In genomic region chr5:107553063-107553676, GRCh38 we compare ENCODE assay signal across 17 cellular contexts.
A peak's percentile ranks its signal among the peaks of the same experiment; 100 is the strongest.
DNase-seq lines count a peak whose midpoint lies in the region; ATAC-seq and TF ChIP-seq lines count a peak whose summit lies in the region.
"Had no signal": no experiment of that assay in that cellular context is flagged by ENCODE, and none has a peak within 500 bp of the region (broad histone marks: within the 10 kb centered on the region; RNA-seq: fewer than 3 reads in every experiment).

No MANE protein-coding gene starts in this region.

- H3K36me3 ChIP-seq in HAP-1 (replicated peaks) (no peaks in the 10 kb centered on the region), Panc1 (ENCODE audit: control insufficient read depth, insufficient read depth, low read length) (no peaks in the 10 kb centered on the region), transverse colon (no peaks in the 10 kb centered on the region)
- no peaks in the 10 kb centered on the region for H3K36me3 ChIP-seq in effector memory CD4-positive, alpha-beta T cell (ENCODE audit: control insufficient read depth, insufficient read depth, low read length)
- H3K36me3 ChIP-seq in CD8-positive, alpha-beta T cell (ENCODE audit: insufficient read depth, low read length): no peaks in the 10 kb centered on the region
- H3K36me3 ChIP-seq: stomach had no signal

- H3K27ac Mint-ChIP-seq in glutamatergic neuron (ENCODE audit: unreplicated experiment): peak overlapping the region; percentile 10
- no peak overlapping the region for H3K27ac Mint-ChIP-seq in CD8-positive, alpha-beta T cell
- H3K27ac Mint-ChIP-seq: activated CD4-positive, alpha-beta memory T cell treated with anti-CD3 and anti-CD28 coated beads for 36 hours; CD4-positive, alpha-beta memory T cell; T-helper 1 cell treated with Interleukin-12 subunit alpha and Interleukin-12 subunit beta and Interleukin-4 antibody, amounts not matched to agents 30 μg/mL and 1 μg/mL, for 36 hours had no signal

- H3K9me3 Mint-ChIP-seq in glutamatergic neuron (ENCODE audit: unreplicated experiment): peaks cover 6% of the 10 kb centered on the region
- H3K9me3 Mint-ChIP-seq in CD8-positive, alpha-beta T cell: no peaks in the 10 kb centered on the region
- H3K9me3 Mint-ChIP-seq: activated CD4-positive, alpha-beta memory T cell treated with anti-CD3 and anti-CD28 coated beads for 36 hours; CD4-positive, alpha-beta memory T cell; T-helper 1 cell treated with Interleukin-12 subunit alpha and Interleukin-12 subunit beta and Interleukin-4 antibody, amounts not matched to agents 30 μg/mL and 1 μg/mL, for 36 hours had no signal

- WGBS in transverse colon (ENCODE audit: low coverage in 1 of 2), 2 donors: 66 to 69% methylated on average over 5 to 8 of the region's 8 CpGs

- no peak for TF ChIP-seq POLR2A in transverse colon (IDR thresholded peaks at IDR 0.05)

- no TSS peak for BruUV-seq in Panc1 (replicated peaks; lab: Mats Ljungman, UMichigan)

- H3K27me3 ChIP-seq in HAP-1 (ENCODE audit: low read depth) (no peaks in the 10 kb centered on the region), Panc1 (ENCODE audit: control insufficient read depth, insufficient read depth, low read length) (no peaks in the 10 kb centered on the region), transverse colon (no peaks in the 10 kb centered on the region)
- no peaks in the 10 kb centered on the region for H3K27me3 ChIP-seq in effector memory CD4-positive, alpha-beta T cell (replicated peaks; ENCODE audit: control insufficient read depth, insufficient read depth, low read length, poor library complexity, severe bottlenecking)
- H3K27me3 ChIP-seq in CD8-positive, alpha-beta T cell (ENCODE audit: insufficient read depth, low read length): no peaks in the 10 kb centered on the region
- H3K27me3 ChIP-seq: stomach had no signal

- peak; percentile 49 for DNase-seq in AG10803 (ENCODE audit: low read depth)
- peak; percentile 87 for DNase-seq in HAP-1 (ENCODE audit: low spot score in 2 of 2)
- DNase-seq in Panc1 (ENCODE audit: low read depth, low spot score): no peak
- DNase-seq in glutamatergic neuron: peak; percentile 73
- no peak for DNase-seq in effector memory CD4-positive, alpha-beta T cell
- DNase-seq in transverse colon: no peak
- DNase-seq in activated naive CD4-positive, alpha-beta T cell (lab: John Stamatoyannopoulos, UW): no peak
- DNase-seq in CD8-positive, alpha-beta T cell: no peak
- DNase-seq: activated CD4-positive, alpha-beta memory T cell treated with anti-CD3 and anti-CD28 coated beads for 36 hours; activated gamma-delta T cell treated with Interleukin-2 at 50 U/mL for 16 hours; CD4-positive, alpha-beta memory T cell; central memory CD4-positive, alpha-beta T cell; erythroblast; NCI-H1105; PC-9; stomach had no signal

- H3K27ac ChIP-seq in Panc1 (ENCODE audit: low read length) (peak overlapping the region; percentile 56), transverse colon (no peak overlapping the region)
- no peak overlapping the region for H3K27ac ChIP-seq in effector memory CD4-positive, alpha-beta T cell (ENCODE audit: insufficient read depth, low read length, poor library complexity, severe bottlenecking)
- no peak overlapping the region for H3K27ac ChIP-seq in CD8-positive, alpha-beta T cell (ENCODE audit: low read depth, low read length)
- H3K27ac ChIP-seq: PC-9, stomach had no signal

- H3K27me3 Mint-ChIP-seq in glutamatergic neuron (ENCODE audit: unreplicated experiment): no peaks in the 10 kb centered on the region
- peaks cover 4% of the 10 kb centered on the region for H3K27me3 Mint-ChIP-seq in CD8-positive, alpha-beta T cell (ENCODE audit: low read depth)
- H3K27me3 Mint-ChIP-seq: CD4-positive, alpha-beta memory T cell had no signal

- H3K4me1 ChIP-seq in HAP-1 (peaks cover 27% of the 10 kb centered on the region), Panc1 (ENCODE audit: control insufficient read depth, insufficient read depth, low read length) (peaks cover 51% of the 10 kb centered on the region), transverse colon (no peaks in the 10 kb centered on the region)
- H3K4me1 ChIP-seq in effector memory CD4-positive, alpha-beta T cell (ENCODE audit: control insufficient read depth, insufficient read depth, low read length, poor library complexity, severe bottlenecking): no peaks in the 10 kb centered on the region
- no peaks in the 10 kb centered on the region for H3K4me1 ChIP-seq in CD8-positive, alpha-beta T cell (ENCODE audit: insufficient read depth, low read length)

- H3K36me3 Mint-ChIP-seq in glutamatergic neuron (ENCODE audit: unreplicated experiment): no peaks in the 10 kb centered on the region
- no peaks in the 10 kb centered on the region for H3K36me3 Mint-ChIP-seq in CD8-positive, alpha-beta T cell
- H3K36me3 Mint-ChIP-seq: activated CD4-positive, alpha-beta memory T cell treated with anti-CD3 and anti-CD28 coated beads for 36 hours; CD4-positive, alpha-beta memory T cell had no signal

- no peak overlapping the region for H3K4me3 ChIP-seq in AG10803 (ENCODE audit: low read length)
- H3K4me3 ChIP-seq in HAP-1: peak overlapping the region; percentile 3
- no peak overlapping the region for H3K4me3 ChIP-seq in Panc1 (ENCODE audit: low read depth in 2 of 2, low read length in 2 of 2)
- H3K4me3 ChIP-seq in effector memory CD4-positive, alpha-beta T cell (ENCODE audit: insufficient read depth, low read depth, low read length, poor library complexity, severe bottlenecking): no peak overlapping the region
- H3K4me3 ChIP-seq in transverse colon: no peak overlapping the region
- no peak overlapping the region for H3K4me3 ChIP-seq in CD8-positive, alpha-beta T cell (ENCODE audit: low read depth, low read length)
- H3K4me3 ChIP-seq: PC-9, stomach had no signal

- TF ChIP-seq EP300 in transverse colon (IDR thresholded peaks at IDR 0.05; ENCODE audit: low read depth): no peak

- CTCF ChIA-PET in Panc1 (lab: Charles Lee): no interaction called here
- CTCF ChIA-PET in CD8-positive, alpha-beta T cell (lab: Charles Lee): interaction anchor here (1.3 kb wide), 1 partner anchor 19 kb away, joined by 4 read pairs; no protein-coding TSS in a partner anchor

- in situ Hi-C loops in HAP-1 (cut with MboI; ENCODE audit: low sequenced_read_pairs): no loop called here
- in situ Hi-C loops in Panc1 (cut with HindIII; ENCODE audit: low pct_unique_long_range_greater_than_20kb, low sequenced_read_pairs): no loop called here
- in situ Hi-C loops in transverse colon (cut with MboI; ENCODE audit: low pct_ligation_motif_present in 1 of 4, low pct_unique_long_range_greater_than_20kb in 1 of 4, low sequenced_read_pairs in 3 of 4): no loop called here

- no peaks in the 10 kb centered on the region for H3K9me3 ChIP-seq in HAP-1
- no peaks in the 10 kb centered on the region for H3K9me3 ChIP-seq in Panc1 (ENCODE audit: control insufficient read depth, insufficient read depth, low read depth, low read length)
- H3K9me3 ChIP-seq in effector memory CD4-positive, alpha-beta T cell (ENCODE audit: control insufficient read depth, low read length): no peaks in the 10 kb centered on the region
- no peaks in the 10 kb centered on the region for H3K9me3 ChIP-seq in transverse colon
- no peaks in the 10 kb centered on the region for H3K9me3 ChIP-seq in CD8-positive, alpha-beta T cell (ENCODE audit: low read length)
- H3K9me3 ChIP-seq: stomach had no signal

- peak; percentile 67 for ATAC-seq in Panc1
- no peak for ATAC-seq in CD8-positive, alpha-beta T cell

- intact Hi-C loops in Panc1 (cut with micrococcal nuclease; ENCODE audit: unreplicated experiment): no loop called here
- intact Hi-C loops in transverse colon (cut with DNase I; ENCODE audit: low total_unique reads): no loop called here
- intact Hi-C loops in CD8-positive, alpha-beta T cell (cut with DNase I, micrococcal nuclease): no loop called here

- H3K4me3 Mint-ChIP-seq in glutamatergic neuron (ENCODE audit: unreplicated experiment): peak overlapping the region; percentile 8
- H3K4me3 Mint-ChIP-seq in CD8-positive, alpha-beta T cell: no peak overlapping the region
- H3K4me3 Mint-ChIP-seq: activated CD4-positive, alpha-beta memory T cell treated with anti-CD3 and anti-CD28 coated beads for 36 hours; CD4-positive, alpha-beta memory T cell; T-helper 1 cell treated with Interleukin-12 subunit alpha and Interleukin-12 subunit beta and Interleukin-4 antibody, amounts not matched to agents 30 μg/mL and 1 μg/mL, for 36 hours had no signal

- H3K4me1 Mint-ChIP-seq in glutamatergic neuron (ENCODE audit: low read depth, unreplicated experiment): peaks cover 50% of the 10 kb centered on the region
- no peaks in the 10 kb centered on the region for H3K4me1 Mint-ChIP-seq in CD8-positive, alpha-beta T cell (ENCODE audit: low read depth)
- H3K4me1 Mint-ChIP-seq: CD4-positive, alpha-beta memory T cell had no signal

- TF ChIP-seq CTCF in AG10803 (conservative IDR thresholded peaks at IDR 0.05; ENCODE audit: low read length) (no peak), Panc1 (IDR thresholded peaks at IDR 0.05) (no peak), glutamatergic neuron (IDR thresholded peaks at IDR 0.05; ENCODE audit: partially characterized antibody, unreplicated experiment) (peak; percentile 10), transverse colon (IDR thresholded peaks at IDR 0.05) (no peak)
- TF ChIP-seq CTCF in CD8-positive, alpha-beta T cell (IDR thresholded peaks at IDR 0.05): no peak

- POLR2A ChIA-PET in Panc1 (lab: Charles Lee): no interaction called here
- POLR2A ChIA-PET in CD8-positive, alpha-beta T cell (lab: Charles Lee): no interaction called here

Comparison
In these comparisons a context has a peak if more than half of its experiments do, and no peak if none do; other contexts are left out.
1. DNase-seq: peak in AG10803 (single experiment), HAP-1 (2 of 2) and glutamatergic neuron (single experiment); none in Panc1 (single experiment), effector memory CD4-positive, alpha-beta T cell (0 of 3), transverse colon (single experiment), activated naive CD4-positive, alpha-beta T cell (0 of 4) and CD8-positive, alpha-beta T cell (0 of 7).